23 cellular contexts compared by ENCODE assay signal in genomic region chr22:49642741-49643140, GRCh38.
DNase-seq lines count a peak whose midpoint lies in the region; ATAC-seq, FAIRE-seq and TF ChIP-seq lines count a peak whose summit lies in the region.
"Had no signal": no experiment of that assay in that cellular context is flagged by ENCODE, and none has a peak within 500 bp of the region (broad histone marks: within the 10 kb centered on the region; RNA-seq: fewer than 3 reads in every experiment).

No MANE protein-coding gene starts in this region.

- no peak overlapping the region for H3K4me3 ChIP-seq in K562
- no peak overlapping the region for H3K4me3 ChIP-seq in upper lobe of left lung
- H3K4me3 ChIP-seq: A549 had no signal

- H3K27me3 Mint-ChIP-seq in natural killer cell treated with Interleukin-12 subunit alpha and Interleukin-12 subunit beta and Interleukin-15 and Interleukin-18, amount 100 ng/mL, for 72 hours: no peaks in the 10 kb centered on the region
- no peaks in the 10 kb centered on the region for H3K27me3 Mint-ChIP-seq in natural killer cell (ENCODE audit: low read depth in 2 of 2)
- H3K27me3 Mint-ChIP-seq: B cell; CD4-positive, alpha-beta T cell had no signal

- TF ChIP-seq POLR2A in K562 (conservative IDR thresholded peaks at IDR 0.05) (no peak), upper lobe of left lung (IDR thresholded peaks at IDR 0.05) (no peak)

- H3K9me3 ChIP-seq in K562 (replicated peaks; ENCODE audit: control insufficient read depth, insufficient read depth, low read depth, low read length) (no peaks in the 10 kb centered on the region), upper lobe of left lung (no peaks in the 10 kb centered on the region)
- H3K9me3 ChIP-seq: A549, Caco-2 had no signal

- H4K20me1 ChIP-seq in K562 (replicated peaks; ENCODE audit: control insufficient read depth, insufficient read depth, low read length): peaks cover 51% of the 10 kb centered on the region

- peaks cover 0 to 15% of the 10 kb centered on the region in 2 donors for H3K4me1 Mint-ChIP-seq in natural killer cell treated with Interleukin-12 subunit alpha and Interleukin-12 subunit beta and Interleukin-15 and Interleukin-18, amount 100 ng/mL, for 72 hours (ENCODE audit: low read depth in 2 of 2)
- H3K4me1 Mint-ChIP-seq in natural killer cell: peaks cover 6 to 33% of the 10 kb centered on the region in 2 donors

- intact Hi-C loops in Right ventricle myocardium inferior (cut with DNase I) (no loop called here), left ventricle myocardium superior (cut with micrococcal nuclease) (no loop called here), natural killer cell (cut with micrococcal nuclease) (no loop called here), K562 (cut with micrococcal nuclease) (no loop called here)

- no peak for TF ChIP-seq EP300 in K562 (IDR thresholded peaks at IDR 0.05; ENCODE audit: low read length)
- TF ChIP-seq EP300 in upper lobe of left lung (IDR thresholded peaks at IDR 0.05): no peak

- no peak for TF ChIP-seq RAD21 in K562 (CRISPR knock-in tag; conservative IDR thresholded peaks at IDR 0.05 in 1 of 2, IDR thresholded peaks at IDR 0.05 in 1 of 2)

- H3K36me3 Mint-ChIP-seq in natural killer cell treated with Interleukin-12 subunit alpha and Interleukin-12 subunit beta and Interleukin-15 and Interleukin-18, amount 100 ng/mL, for 72 hours: no peaks in the 10 kb centered on the region
- no peaks in the 10 kb centered on the region for H3K36me3 Mint-ChIP-seq in natural killer cell

- H3K4me2 ChIP-seq in K562 (ENCODE audit: insufficient read depth, low read length): no peak overlapping the region
- H3K4me2 ChIP-seq: A549 had no signal

- FAIRE-seq in K562 (lab: Jason Lieb, UNC): no peak
- FAIRE-seq: A549, D721Med, G401.6, GM12891, GM19239 had no signal

- TF ChIP-seq CTCF in natural killer cell (IDR thresholded peaks at IDR 0.05) (no peak), K562 (IDR thresholded peaks at IDR 0.05 in 2 of 3, conservative IDR thresholded peaks at IDR 0.05 in 1 of 3; ENCODE audit: insufficient read depth in 2 of 3, low read depth in 1 of 3, low read length in 3 of 3) (no peak), upper lobe of left lung (IDR thresholded peaks at IDR 0.05) (no peak)

- H3K4me1 ChIP-seq in K562 (replicated peaks in 1 of 2; ENCODE audit: control insufficient read depth in 2 of 2, insufficient read depth in 2 of 2, low read length in 2 of 2) (peaks cover 0 to 34% of the 10 kb centered on the region in 2 experiments; a peak in 2 of 5 replicates), upper lobe of left lung (peaks cover 0 to 22% (median 10%) of the 10 kb centered on the region in 4 donors)
- H3K4me1 ChIP-seq: A549, Caco-2 had no signal

- H3K9ac ChIP-seq in K562 (ENCODE audit: insufficient read depth in 1 of 2, low read depth in 2 of 2, low read length in 2 of 2): no peak overlapping the region

- H3K36me3 ChIP-seq in K562 (ENCODE audit: control insufficient read depth, insufficient read depth, low read length) (peaks cover 28% of the 10 kb centered on the region; the same call in 1 of the 3 replicates), upper lobe of left lung (peaks cover 0 to 3% (median 0%) of the 10 kb centered on the region in 4 donors)

- H3K27me3 ChIP-seq in K562 (ENCODE audit: control insufficient read depth in 2 of 2, insufficient read depth in 2 of 2, low read length in 2 of 2) (no peaks in the 10 kb centered on the region), upper lobe of left lung (no peaks in the 10 kb centered on the region)

- H3K4me3 Mint-ChIP-seq in natural killer cell treated with Interleukin-12 subunit alpha and Interleukin-12 subunit beta and Interleukin-15 and Interleukin-18, amount 100 ng/mL, for 72 hours: no peak overlapping the region
- H3K4me3 Mint-ChIP-seq in natural killer cell: no peak overlapping the region
- H3K4me3 Mint-ChIP-seq: B cell; CD4-positive, alpha-beta T cell; CD8-positive, alpha-beta T cell had no signal

- POLR2A ChIA-PET in K562 (lab: Yijun Ruan, JAX): no interaction called here

- no peak overlapping the region for H3K27ac Mint-ChIP-seq in natural killer cell treated with Interleukin-12 subunit alpha and Interleukin-12 subunit beta and Interleukin-15 and Interleukin-18, amount 100 ng/mL, for 72 hours
- H3K27ac Mint-ChIP-seq in natural killer cell: no peak overlapping the region
- H3K27ac Mint-ChIP-seq: B cell; CD4-positive, alpha-beta T cell; CD8-positive, alpha-beta T cell had no signal

- CTCF ChIA-PET in K562 (lab: Yijun Ruan, JAX; ENCODE audit: low intra/inter-chr PET ratio): no interaction called here

- BruUV-seq in K562 (replicated peaks; lab: Mats Ljungman, UMichigan): no TSS peak

- in situ Hi-C loops in K562 (cut with MboI): no loop called here

- DNase-seq in Right ventricle myocardium inferior (ENCODE audit: missing footprints) (peak; percentile 60), left ventricle myocardium superior (no peak), natural killer cell (no peak), K562 (ENCODE audit: extremely low read depth in 1 of 4, low spot score in 3 of 4) (no peak), upper lobe of left lung (peak in 1 of 2 donors; percentile 61), NCI-H510A treated with DMSO at 0.1 percent for 48 hours (lab: John Stamatoyannopoulos, UW) (no peak)
- peak; percentile 60 for DNase-seq in natural killer cell treated with Interleukin-12 subunit alpha and Interleukin-12 subunit beta and Interleukin-15 and Interleukin-18, amount 100 ng/mL, for 72 hours (ENCODE audit: low spot score)
- DNase-seq: AML-193; Caco-2; Calu3; CD4-positive, alpha-beta T cell; CD8-positive, alpha-beta T cell; DMS79 treated with DMSO at 0.1 percent for 48 hours; GF-D8 had no signal

- H3K79me2 ChIP-seq in K562 (ENCODE audit: control insufficient read depth, insufficient read depth, low read length): peaks cover 91% of the 10 kb centered on the region

- H3K27ac ChIP-seq in K562 (ENCODE audit: extremely low read depth, low read depth, low read length) (no peak overlapping the region), upper lobe of left lung (peak overlapping the region in 3 of 4 donors; percentile 11 to 49 (median 37))
- H3K27ac ChIP-seq: 22Rv1, A549, C4-2B had no signal

- whole genome bisulfite sequencing in K562 (ENCODE audit: insufficient coverage, low coverage, missing lambda C conversion rate): no CpG with 5 or more reads among the region's 8 CpGs
- 63% methylated on average over 6 of the region's 8 CpGs; no CpG with 5 or more reads in 1 of the 2 donors for WGBS in upper lobe of left lung, 2 donors

- ATAC-seq in Right ventricle myocardium inferior (no peak), left ventricle myocardium superior (no peak), natural killer cell (no peak), K562 (no peak), upper lobe of left lung (ENCODE audit: low FRiP score in 2 of 2) (no peak), GM21737 (IDR thresholded peaks at IDR 0.05; ENCODE audit: unreplicated experiment) (no peak)
- no peak for ATAC-seq in natural killer cell treated with Interleukin-12 subunit alpha and Interleukin-12 subunit beta and Interleukin-15 and Interleukin-18, amount 100 ng/mL, for 72 hours
- ATAC-seq: A549; CD8-positive, alpha-beta T cell had no signal

- peaks cover 3% of the 10 kb centered on the region for H3K9me1 ChIP-seq in K562 (ENCODE audit: control insufficient read depth, insufficient read depth, low read length)

- H2AFZ ChIP-seq in K562 (ENCODE audit: low read depth, low read length): no peak overlapping the region

- H3K9me3 Mint-ChIP-seq in natural killer cell treated with Interleukin-12 subunit alpha and Interleukin-12 subunit beta and Interleukin-15 and Interleukin-18, amount 100 ng/mL, for 72 hours: no peaks in the 10 kb centered on the region
- H3K9me3 Mint-ChIP-seq in natural killer cell: peaks cover 0 to 2% of the 10 kb centered on the region in 2 donors
- H3K9me3 Mint-ChIP-seq: CD4-positive, alpha-beta T cell; CD8-positive, alpha-beta T cell had no signal

TF ChIP-seq in K562, 482 proteins besides CTCF, POLR2A, EP300 and RAD21:
- TF ChIP-seq MLX (CRISPR knock-in tag; conservative IDR thresholded peaks at IDR 0.05) (no peak), TAF15 (IDR thresholded peaks at IDR 0.05; ENCODE audit: low read depth, low read length) (no peak), ZNF316 (IDR thresholded peaks at IDR 0.05) (no peak), E2F3 (CRISPR knock-in tag; IDR thresholded peaks at IDR 0.05) (no peak), MEF2D (tag; conservative IDR thresholded peaks at IDR 0.05; ENCODE audit: low read depth) (no peak), TFAP4 (CRISPR knock-in tag; IDR thresholded peaks at IDR 0.05; ENCODE audit: borderline replicate concordance) (peak; percentile 25; the same call in 1 of the 2 replicates)

Comparison
In these comparisons a context has a peak if more than half of its experiments do, and no peak if none do; other contexts are left out.
1. DNase-seq: peak in Right ventricle myocardium inferior (single experiment) and natural killer cell treated with Interleukin-12 subunit alpha and Interleukin-12 subunit beta and Interleukin-15 and Interleukin-18, amount 100 ng/mL, for 72 hours (single experiment); none in left ventricle myocardium superior (single experiment), natural killer cell (single experiment), K562 (0 of 4) and NCI-H510A treated with DMSO at 0.1 percent for 48 hours (single experiment).